In the genomic region with DNA sequence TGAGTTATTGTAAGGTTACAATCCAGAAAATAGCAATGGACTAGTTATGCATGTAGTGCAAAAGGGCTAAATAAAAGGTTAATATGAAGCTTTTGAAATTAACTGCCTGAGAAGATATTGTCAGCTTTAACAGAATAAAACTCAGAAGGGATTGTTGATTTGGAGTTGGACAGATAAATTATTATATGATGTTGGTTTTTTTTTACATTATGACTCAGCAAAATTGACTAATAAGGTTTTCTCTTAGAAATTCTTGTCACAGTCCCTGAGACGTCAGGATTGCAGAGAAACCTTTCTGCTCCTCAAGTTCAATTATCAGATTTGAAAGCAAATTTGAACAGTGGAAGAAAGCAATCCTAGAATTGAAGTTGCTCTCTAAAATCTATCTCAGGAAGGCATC, we compare ENCODE assay signal across 27 cellular contexts.
"Had no signal": no experiment of that assay in that cellular context is flagged by ENCODE, and none has a peak within 500 bp of the region (broad histone marks: within the 10 kb centered on the region; RNA-seq: fewer than 3 reads in every experiment).

No MANE protein-coding gene starts in this region.

- ATAC-seq: gastrocnemius medialis; heart left ventricle; left cardiac atrium; left lung; mucosa of descending colon; natural killer cell treated with Interleukin-12 subunit alpha and Interleukin-12 subunit beta and Interleukin-15 and Interleukin-18, amount 100 ng/mL, for 72 hours; sciatic nerve; stimulated activated naive CD8-positive, alpha-beta T cell treated with anti-CD3 and anti-CD28 coated beads, Interleukin-15, amount 100 ng/mL, for 72 hours; upper lobe of right lung had no signal

- H3K36me3 ChIP-seq: esophagus squamous epithelium, gastrocnemius medialis, heart left ventricle, left lung, neutrophil, suprapubic skin, transverse colon, upper lobe of right lung, uterus had no signal

- H3K9me3 ChIP-seq: esophagus squamous epithelium, left lung, mucosa of descending colon, neutrophil, transverse colon, upper lobe of right lung, uterus had no signal

- H3K9ac ChIP-seq: parathyroid adenoma had no signal

- H3K4me1 ChIP-seq: esophagus squamous epithelium, gastrocnemius medialis, heart left ventricle, left lung, parathyroid adenoma, suprapubic skin, transverse colon, upper lobe of right lung, uterus had no signal

- DNase-seq: effector CD8-positive, alpha-beta T cell; endodermal cell; esophagus squamous epithelium; foreskin fibroblast; gastrocnemius medialis; heart left ventricle; left cardiac atrium; left lung; mesenchymal stem cell; mucosa of descending colon; naive B cell; stimulated activated CD4-positive, alpha-beta T cell treated with anti-CD3 and anti-CD28 coated beads, Interleukin-12 subunit alpha, Interleukin-12 subunit beta, amount 100 ng/mL, for 4 hours; stimulated activated CD4-positive, alpha-beta T cell treated with anti-CD3 and anti-CD28 coated beads, Interleukin-1b, Interleukin-23, amount 100 ng/mL, for 48 hours; stimulated activated CD4-positive, alpha-beta T cell treated with anti-CD3 and anti-CD28 coated beads, Interleukin-4, amount 100 ng/mL, for 1 hour; stimulated activated CD8-positive, alpha-beta memory T cell treated with anti-CD3 and anti-CD28 coated beads, Interleukin-4, amount 100 ng/mL, for 48 hours; stimulated activated naive CD4-positive, alpha-beta T cell; stimulated activated naive CD8-positive, alpha-beta T cell treated with anti-CD3 and anti-CD28 coated beads, Interleukin-15, amount 100 ng/mL, for 72 hours; transverse colon; upper lobe of right lung; uterus had no signal

- H3K27me3 ChIP-seq: esophagus squamous epithelium, gastrocnemius medialis, heart left ventricle, hepatocyte, left lung, neutrophil, suprapubic skin, transverse colon, upper lobe of right lung, uterus had no signal

- H2AFZ ChIP-seq: hepatocyte, parathyroid adenoma had no signal

- H3K79me2 ChIP-seq: hepatocyte, parathyroid adenoma had no signal

- H3K4me2 ChIP-seq: hepatocyte, smooth muscle cell had no signal

- H3K4me3 ChIP-seq: esophagus squamous epithelium, gastrocnemius medialis, heart left ventricle, hepatocyte, left lung, mucosa of descending colon, smooth muscle cell, suprapubic skin, transverse colon, upper lobe of right lung, uterus had no signal

- H3K27ac ChIP-seq: esophagus squamous epithelium, gastrocnemius medialis, heart left ventricle, hepatocyte, left lung, neutrophil, parathyroid adenoma, suprapubic skin, transverse colon, upper lobe of right lung, uterus had no signal
